Comparison of ENCODE assay signal across 9 cellular contexts in genomic region chr16:71896688-71897368, GRCh38. TPM values are rescaled to one million over a fixed set of nuclear protein-coding genes. Genes with fewer than 3 reads are reported as not detected.
DNase-seq lines count a peak whose midpoint lies in the region; ATAC-seq and TF ChIP-seq lines count a peak whose summit lies in the region.
"Had no signal": no experiment of that assay in that cellular context is flagged by ENCODE, and none has a peak within 500 bp of the region (broad histone marks: within the 10 kb centered on the region; RNA-seq: fewer than 3 reads in every experiment).

No MANE protein-coding gene starts in this region.

- no peaks in the 10 kb centered on the region for H3K36me3 ChIP-seq in colonic mucosa

- intact Hi-C loops in colonic mucosa (cut with DNase I) = no loop called here

- H3K4me3 ChIP-seq in AG09309 (ENCODE audit: control insufficient read depth, low read depth, low read length) = peak overlapping the region; percentile 68
- peak overlapping the region; percentile 92 for H3K4me3 ChIP-seq in Jurkat, Clone E6-1 (ENCODE audit: low read length)
- H3K4me3 ChIP-seq in colonic mucosa = peak overlapping the region; percentile 83

- POLR2A ChIA-PET in naive thymus-derived CD8-positive, alpha-beta T cell (lab: Charles Lee) = interaction anchor here (0.7 to 5.6 kb wide), 5 partner anchors 13 to 88 kb away, joined by 3 to 121 read pairs (median 5); partner anchors contain the start of genes AP1G1, ATXN1L and ZNF821
- POLR2A ChIA-PET in GM10248 (lab: Yijun Ruan, JAX) = interaction anchor here (0.6 to 0.7 kb wide), 3 partner anchors 12 to 1096 kb away, joined by 3 to 4 read pairs (median 4); no protein-coding TSS in a partner anchor

- no peaks in the 10 kb centered on the region for H3K27me3 Mint-ChIP-seq in naive thymus-derived CD8-positive, alpha-beta T cell

- H3K9ac ChIP-seq in colonic mucosa (ENCODE audit: low read depth in 2 of 2, low read length in 2 of 2) = peak overlapping the region; percentile 55 to 58

- CTCF ChIA-PET in GM10248 (lab: Yijun Ruan, JAX) = interaction anchor here (1.2 to 7.9 kb wide), 4 partner anchors 9 to 285 kb away, joined by 3 to 76 read pairs (median 8); partner anchors contain the start of gene ZNF821

- H3K4me1 Mint-ChIP-seq in naive thymus-derived CD8-positive, alpha-beta T cell = peaks cover 17 to 59% (median 43%) of the 10 kb centered on the region in 4 donors

- peak overlapping the region; percentile 26 to 98 (median 88) for H3K27ac Mint-ChIP-seq in naive thymus-derived CD8-positive, alpha-beta T cell

- no peak for DNase-seq in AG09309 (ENCODE audit: low read depth)
- no peak for DNase-seq in Jurkat, Clone E6-1 (ENCODE audit: low read depth, low spot score)
- DNase-seq in colonic mucosa = no peak
- DNase-seq in naive thymus-derived CD8-positive, alpha-beta T cell = no peak
- DNase-seq in mesenteric fat pad (ENCODE audit: low spot score) = no peak
- DNase-seq in GM10248 (ENCODE audit: extremely low spot score) = no peak
- DNase-seq: NCI-H1048 had no signal

- H3K4me1 ChIP-seq in colonic mucosa = peaks cover 16% of the 10 kb centered on the region

- ATAC-seq in naive thymus-derived CD8-positive, alpha-beta T cell = no peak
- ATAC-seq in HG02870 (IDR thresholded peaks at IDR 0.05; ENCODE audit: unreplicated experiment) (no peak), HG03108 (IDR thresholded peaks at IDR 0.05; ENCODE audit: unreplicated experiment) (no peak)

- H3K9me3 ChIP-seq in colonic mucosa = no peaks in the 10 kb centered on the region

- peak overlapping the region; percentile 74 to 98 (median 96) for H3K4me3 Mint-ChIP-seq in naive thymus-derived CD8-positive, alpha-beta T cell

- TF ChIP-seq CTCF in AG09309 (IDR thresholded peaks at IDR 0.05; ENCODE audit: control insufficient read depth, insufficient read depth, low read depth, low read length, missing control alignments) (no peak), colonic mucosa (IDR thresholded peaks at IDR 0.05) (no peak), GM10248 (IDR thresholded peaks at IDR 0.05; ENCODE audit: control extremely low read depth, extremely low read depth, low read depth, missing control alignments) (no peak)

- peaks cover 0 to 5% (median 0%) of the 10 kb centered on the region in 3 donors for H3K36me3 Mint-ChIP-seq in naive thymus-derived CD8-positive, alpha-beta T cell

- H3K9me3 Mint-ChIP-seq in naive thymus-derived CD8-positive, alpha-beta T cell = no peaks in the 10 kb centered on the region

- H3K27me3 ChIP-seq in colonic mucosa = no peaks in the 10 kb centered on the region

- H3K27ac ChIP-seq in colonic mucosa = peak overlapping the region; percentile 9

RNA-seq across cellular contexts. Expression of gene IST1, which starts 1.5 kb away (rescaled TPM):
- polyA plus RNA-seq in Jurkat, Clone E6-1 (2012; ENCODE audit: insufficient read depth, insufficient read length) = 146 TPM
- 100 to 1,000 TPM; 180 to 304 TPM for total RNA-seq in colonic mucosa
- total RNA-seq in naive thymus-derived CD8-positive, alpha-beta T cell = 100 to 1,000 TPM; 270 to 298 TPM
- polyA plus RNA-seq in naive thymus-derived CD8-positive, alpha-beta T cell = 100 to 1,000 TPM; 115 to 161 (median 115) TPM
- 171 TPM for total RNA-seq in mesenteric fat pad

RNA-seq across cellular contexts. Expression of gene ZNF821, which starts 12.8 kb away (rescaled TPM):
- 3.2 TPM for polyA plus RNA-seq in Jurkat, Clone E6-1 (2012; ENCODE audit: insufficient read depth, insufficient read length)
- 10 to 100 TPM in 1 of 2 donors, 1 to 10 TPM in 1; 6.3 to 10.1 TPM for total RNA-seq in colonic mucosa
- total RNA-seq in naive thymus-derived CD8-positive, alpha-beta T cell = 1 to 10 TPM; 4.3 to 5.1 TPM
- polyA plus RNA-seq in naive thymus-derived CD8-positive, alpha-beta T cell = 1 to 10 TPM; 4.3 to 5.4 (median 4.9) TPM
- total RNA-seq in mesenteric fat pad = 6.7 TPM

RNA-seq across cellular contexts. Expression of gene ATXN1L, which starts 51.1 kb away (rescaled TPM):
- polyA plus RNA-seq in Jurkat, Clone E6-1 (2012; ENCODE audit: insufficient read depth, insufficient read length) = 15.4 TPM
- total RNA-seq in colonic mucosa (10 to 100 TPM; 19.4 to 26.1 TPM), mesenteric fat pad (44.4 TPM)
- total RNA-seq in naive thymus-derived CD8-positive, alpha-beta T cell = 10 to 100 TPM; 34.2 to 35.6 TPM
- 1 to 10 TPM; 4.8 to 8.5 (median 7.5) TPM for polyA plus RNA-seq in naive thymus-derived CD8-positive, alpha-beta T cell
